Comparison of ENCODE assay signal across 8 cellular contexts in genomic region chr1:144461778-144462177, GRCh38. TPM values are rescaled to one million over a fixed set of nuclear protein-coding genes. Genes with fewer than 3 reads are reported as not detected.
DNase-seq lines count a peak whose midpoint lies in the region; ATAC-seq, FAIRE-seq and TF ChIP-seq lines count a peak whose summit lies in the region.
"Not testable (repeated sequence)": the region's sequence is repeated elsewhere in the genome, so short reads cannot be mapped to it uniquely, and the experiment has no call there.

No MANE protein-coding gene starts in this region.

- not testable (repeated sequence) for H4K20me1 ChIP-seq in BLaER1 treated with 17β-estradiol and CSF1 and Interleukin-3, amounts not matched to agents 10 nM and 100 nM; GM12878 (ENCODE audit: control insufficient read depth, insufficient read depth); HepG2 (ENCODE audit: insufficient read depth, low read length)

- H3K4me3 ChIP-seq in BLaER1 treated with 17β-estradiol and CSF1 and Interleukin-3, amounts not matched to agents 10 nM and 100 nM = peak overlapping the region; percentile 57 to 75 (median 66); a peak in 19 of 20 replicates
- H3K4me3 ChIP-seq in HUES64 (ENCODE audit: low read length) (peak overlapping the region; percentile 66), WERI-Rb-1 (ENCODE audit: low read depth, low read length) (peak overlapping the region; percentile 73), HepG2 (replicated peaks in 1 of 3; ENCODE audit: insufficient read depth in 1 of 3, low read depth in 2 of 3, low read length in 3 of 3) (peak overlapping the region in 2 of 3 experiments; percentile 67 to 68; a peak in 2 of 6 replicates), spleen (peak overlapping the region in 6 of 8 donors; percentile 60 to 76 (median 67))
- not testable (repeated sequence) for H3K4me3 ChIP-seq in GM12878

- not testable (repeated sequence) for TF ChIP-seq POLR2A in GM12878 (IDR thresholded peaks at IDR 0.05; ENCODE audit: low read depth, low read length); HepG2 (IDR thresholded peaks at IDR 0.05; ENCODE audit: insufficient read depth in 1 of 2, low read depth in 2 of 2, low read length in 2 of 2); spleen (IDR thresholded peaks at IDR 0.05)

- POLR2A ChIA-PET in GM12878 (lab: Charles Lee); HepG2 (lab: Yijun Ruan, JAX): not testable (repeated sequence)

- not testable (repeated sequence) for DNase-seq in WERI-Rb-1; GM12878 (ENCODE audit: low read depth, low spot score); HepG2 (ENCODE audit: low spot score); spleen

- not testable (repeated sequence) for FAIRE-seq in GM12878 (lab: Jason Lieb, UNC); HepG2 (lab: Jason Lieb, UNC)

- in situ Hi-C loops in GM12878 (cut with MboI); HepG2 (cut with HindIII; ENCODE audit: extremely low pct_ligation_motif_present, low pct_unique_long_range_greater_than_20kb): not testable (repeated sequence)

- H3K9me3 ChIP-seq in BLaER1 treated with 17β-estradiol and CSF1 and Interleukin-3, amounts not matched to agents 10 nM and 100 nM (replicated peaks in 1 of 11); HUES64 (ENCODE audit: insufficient read depth, low read depth, low read length); WERI-Rb-1 (ENCODE audit: severe bottlenecking); GM12878 (replicated peaks; ENCODE audit: control insufficient read depth, insufficient read depth, low read length); HepG2 (ENCODE audit: low read length); spleen: not testable (repeated sequence)

- ATAC-seq in GM19395 (IDR thresholded peaks at IDR 0.05; ENCODE audit: unreplicated experiment) = peak; percentile 22
- peak; percentile 24 for ATAC-seq in HG02759 (IDR thresholded peaks at IDR 0.05; ENCODE audit: unreplicated experiment)
- peak; percentile 22 for ATAC-seq in GM12878
- ATAC-seq in HepG2 = peak; percentile 44

- not testable (repeated sequence) for TF ChIP-seq CTCF in WERI-Rb-1 (IDR thresholded peaks at IDR 0.05; ENCODE audit: low read depth, low read length); GM12878 (IDR thresholded peaks at IDR 0.05 in 2 of 3, conservative IDR thresholded peaks at IDR 0.05 in 1 of 3; ENCODE audit: control insufficient read depth in 2 of 3, extremely low read depth in 1 of 3, insufficient read depth in 1 of 3, low read depth in 3 of 3, low read length in 3 of 3); HepG2 (CRISPR knock-in tag; IDR thresholded peaks at IDR 0.05); spleen (IDR thresholded peaks at IDR 0.05 in 8 of 11, conservative IDR thresholded peaks at IDR 0.05 in 3 of 11)

- RAD21 ChIA-PET in GM12878 (lab: Charles Lee; ENCODE audit: unreplicated experiment) = not testable (repeated sequence)

- not testable (repeated sequence) for TF ChIP-seq RAD21 in GM12878 (IDR thresholded peaks at IDR 0.05; ENCODE audit: insufficient read depth, low read depth, low read length); HepG2 (CRISPR knock-in tag; IDR thresholded peaks at IDR 0.05)

- no CpG with 5 or more reads among the region's 17 CpGs for WGBS in HUES64
- WGBS in GM12878 (ENCODE audit: insufficient coverage, insufficient replicate concordance, low lambda C conversion rate, missing lambda C conversion rate) = no CpG with 5 or more reads among the region's 17 CpGs
- no CpG with 5 or more reads among the region's 17 CpGs for WGBS in HepG2 (ENCODE audit: low lambda C conversion rate)
- WGBS in spleen, 5 donors = 0% methylated on average over 1 of the region's 17 CpGs; no CpG with 5 or more reads in 4 of the 5 donors

- BruUV-seq in GM12878 (replicated peaks; lab: Mats Ljungman, UMichigan); HepG2 (replicated peaks; lab: Mats Ljungman, UMichigan): not testable (repeated sequence)

- SMC1A ChIA-PET in GM12878 (lab: Charles Lee; ENCODE audit: uncharacterized antibody, unreplicated experiment) = not testable (repeated sequence)

- not testable (repeated sequence) for H3K9ac ChIP-seq in BLaER1 treated with 17β-estradiol and CSF1 and Interleukin-3, amounts not matched to agents 10 nM and 100 nM; HUES64 (ENCODE audit: low read depth, low read length); GM12878 (ENCODE audit: control insufficient read depth, insufficient read depth, low read length); HepG2 (ENCODE audit: insufficient read depth, low read depth, low read length)

- H3K27ac ChIP-seq in BLaER1 treated with 17β-estradiol and CSF1 and Interleukin-3, amounts not matched to agents 10 nM and 100 nM; HUES64 (ENCODE audit: low read depth, low read length); WERI-Rb-1; GM12878 (ENCODE audit: control insufficient read depth, insufficient read depth); HepG2 (ENCODE audit: extremely low read length, insufficient read depth, low read length): not testable (repeated sequence)
- H3K27ac ChIP-seq in spleen = peak overlapping the region in 4 of 8 donors; percentile 75 to 86 (median 82)

- CTCF ChIA-PET in GM12878 (lab: Yijun Ruan, JAX); HepG2 (lab: Yijun Ruan, JAX; ENCODE audit: low intra/inter-chr PET ratio, low total read pairs): not testable (repeated sequence)

- H2AFZ ChIP-seq in GM12878 (ENCODE audit: control insufficient read depth, low read depth, low read length); HepG2 (ENCODE audit: low read length): not testable (repeated sequence)

- not testable (repeated sequence) for H3K36me3 ChIP-seq in BLaER1 treated with 17β-estradiol and CSF1 and Interleukin-3, amounts not matched to agents 10 nM and 100 nM; HUES64 (ENCODE audit: insufficient read depth, low read length); WERI-Rb-1; GM12878 (ENCODE audit: control insufficient read depth in 2 of 2, insufficient read depth in 2 of 2, low read length in 1 of 2); HepG2 (replicated peaks in 1 of 2; ENCODE audit: control insufficient read depth in 1 of 2, insufficient read depth in 2 of 2, low read length in 2 of 2); spleen

- not testable (repeated sequence) for H3K4me2 ChIP-seq in BLaER1 treated with 17β-estradiol and CSF1 and Interleukin-3, amounts not matched to agents 10 nM and 100 nM; GM12878 (ENCODE audit: control insufficient read depth, insufficient read depth); HepG2 (ENCODE audit: low read depth, low read length)

- not testable (repeated sequence) for H3K79me2 ChIP-seq in GM12878 (ENCODE audit: control insufficient read depth, insufficient read depth, low read length); HepG2 (ENCODE audit: insufficient read depth, low read length)

- intact Hi-C loops in GM12878 (cut with micrococcal nuclease; ENCODE audit: unreplicated experiment); HepG2 (cut with micrococcal nuclease; ENCODE audit: unreplicated experiment); spleen (cut with DNase I; ENCODE audit: low total_unique reads): not testable (repeated sequence)

- not testable (repeated sequence) for H3K4me1 ChIP-seq in BLaER1 treated with 17β-estradiol and CSF1 and Interleukin-3, amounts not matched to agents 10 nM and 100 nM; HUES64 (ENCODE audit: insufficient read depth, low read length); GM12878 (ENCODE audit: control insufficient read depth, insufficient read depth, low read length); HepG2 (ENCODE audit: insufficient read depth, low read length); spleen

- TF ChIP-seq EP300 in GM12878 (IDR thresholded peaks at IDR 0.05; ENCODE audit: borderline replicate concordance in 1 of 2, control insufficient read depth in 1 of 2, low read depth in 2 of 2, low read length in 2 of 2); HepG2 (IDR thresholded peaks at IDR 0.05; ENCODE audit: low read depth in 2 of 2, low read length in 2 of 2); HepG2 (CRISPR knock-in tag; IDR thresholded peaks at IDR 0.05; ENCODE audit: borderline replicate concordance): not testable (repeated sequence)

- not testable (repeated sequence) for H3K27me3 ChIP-seq in BLaER1 treated with 17β-estradiol and CSF1 and Interleukin-3, amounts not matched to agents 10 nM and 100 nM; WERI-Rb-1 (ENCODE audit: insufficient read depth, low read depth, severe bottlenecking); GM12878 (replicated peaks in 1 of 2; ENCODE audit: control insufficient read depth in 2 of 2, insufficient read depth in 2 of 2, low read length in 1 of 2); HepG2 (ENCODE audit: control insufficient read depth in 1 of 2, insufficient read depth in 2 of 2, low read length in 2 of 2); spleen (replicated peaks in 1 of 7)
- H3K27me3 ChIP-seq in HUES64 (ENCODE audit: insufficient read depth, low read length) = peaks cover 18% of the 10 kb centered on the region

RNA-seq across cellular contexts. Expression of gene NBPF15, which starts 0.3 kb away (rescaled TPM):
- 11.3 TPM for polyA plus RNA-seq in HUES64 (2013, experiment 1 of 2)
- polyA plus RNA-seq in HUES64 (2013, experiment 2 of 2) = 15.8 TPM
- 67.6 and 69.0 TPM in 2 replicates for total RNA-seq in GM12878 (2013; cell fraction: nucleolus; rRNA removed)
- total RNA-seq in GM12878 (2014; rRNA removed) (16.7 and 18.4 TPM in 2 replicates), GM12878 (2014; rRNA removed; fragmentation: Illumina TruSeq; extraction: Trizol) (16.9 and 17.7 TPM in 2 replicates), GM12878 (2021) (18.7 and 24.0 TPM in 2 replicates), HepG2 (2016; rRNA removed; fragmentation: Illumina TruSeq; extraction: Trizol) (13.4 and 15.5 TPM in 2 replicates), spleen (10 to 100 TPM; 23.0 to 74.3 (median 43.1) TPM)
- polyA plus RNA-seq in GM12878 (2011; ENCODE audit: low read depth) = 12.3 TPM
- polyA plus RNA-seq in GM12878 (2011; rRNA removed) (35.1 and 36.9 TPM in 2 replicates), GM12878 (2014; fragmentation: Illumina TruSeq; extraction: Trizol) (20.1 and 35.5 TPM in 2 replicates), GM12878 (2014; fragmentation: Nextera tagmentation; extraction: Ambion mirVana) (1 to 10 TPM; 3.2 to 5.6 TPM), GM12878 (2014; rRNA removed) (21.7 and 28.6 TPM in 2 replicates), GM12878 (2016; fragmentation: Nextera tagmentation; extraction: Ambion mirVana) (10 to 100 TPM in 1 of 2 experiments, 1 to 10 TPM in 1; 9.9 to 10.1 TPM), HepG2 (2011; rRNA removed) (21.2 and 28.9 TPM in 2 replicates), spleen (10 to 100 TPM; 13.3 to 26.8 (median 19.8) TPM)
- polyA plus RNA-seq in GM12878 (2011; cell fraction: cytosol; rRNA removed) = 19.7 and 25.5 TPM in 2 replicates
- polyA plus RNA-seq in GM12878 (2011; cell fraction: nucleus; rRNA removed) = 92.5 and 96.3 TPM in 2 replicates
- polyA plus RNA-seq in GM12878 (2012) = 20.1 and 23.3 TPM in 2 replicates
- polyA minus RNA-seq in GM12878 (2011; rRNA and poly(A)+ RNA removed) = 29.2 and 39.1 TPM in 2 replicates
- 7.5 and 9.1 TPM in 2 replicates for polyA minus RNA-seq in GM12878 (2011; cell fraction: cytosol; rRNA and poly(A)+ RNA removed)
- 21.5 and 33.3 TPM in 2 replicates for polyA minus RNA-seq in GM12878 (2011; cell fraction: nucleus; rRNA and poly(A)+ RNA removed)
- 8.0 and 9.8 TPM in 2 replicates for total RNA-seq in HepG2 (2016; cell fraction: cytosol; rRNA removed; fragmentation: Illumina TruSeq; extraction: Trizol; ENCODE audit: low read depth)
- 12.3 and 15.5 TPM in 2 replicates for total RNA-seq in HepG2 (2016; cell fraction: insoluble cytoplasmic fraction; rRNA removed; fragmentation: Illumina TruSeq; extraction: Trizol)
- 11.1 and 12.9 TPM in 2 replicates for total RNA-seq in HepG2 (2016; cell fraction: membrane; rRNA removed; fragmentation: Illumina TruSeq; extraction: Trizol)
- total RNA-seq in HepG2 (2016; cell fraction: nucleus; rRNA removed; fragmentation: Illumina TruSeq; extraction: Trizol) = 17.5 and 20.2 TPM in 2 replicates
- polyA plus RNA-seq in HepG2 (2011; cell fraction: cytosol; rRNA removed) = 10.1 and 11.5 TPM in 2 replicates
- polyA plus RNA-seq in HepG2 (2011; cell fraction: nucleus; rRNA removed) = 51.2 and 54.7 TPM in 2 replicates
- polyA plus RNA-seq in HepG2 (2012) = 11.3 and 13.7 TPM in 2 replicates
- 1.7 and 1.8 TPM in 2 replicates for polyA plus RNA-seq in HepG2 (2016; cell fraction: cytosol; fragmentation: Illumina TruSeq; extraction: Trizol; ENCODE audit: low read depth)
- polyA plus RNA-seq in HepG2 (2016; cell fraction: insoluble cytoplasmic fraction; fragmentation: Illumina TruSeq; extraction: Trizol; ENCODE audit: low read depth) = 9.2 and 9.9 TPM in 2 replicates
- polyA plus RNA-seq in HepG2 (2016; cell fraction: membrane; fragmentation: Illumina TruSeq; extraction: Trizol; ENCODE audit: low read depth) = 4.9 and 6.3 TPM in 2 replicates
- 34.3 and 40.3 TPM in 2 replicates for polyA plus RNA-seq in HepG2 (2016; cell fraction: nucleus; fragmentation: Illumina TruSeq; extraction: Trizol; ENCODE audit: insufficient read depth, low read depth)
- 33.3 and 76.0 TPM in 2 replicates for polyA minus RNA-seq in HepG2 (2011; rRNA and poly(A)+ RNA removed; ENCODE audit: low replicate concordance)
- polyA minus RNA-seq in HepG2 (2011; cell fraction: cytosol; rRNA and poly(A)+ RNA removed) = 12.1 TPM in 2 replicates
- polyA minus RNA-seq in HepG2 (2011; cell fraction: nucleus; rRNA and poly(A)+ RNA removed) = 29.1 and 49.4 TPM in 2 replicates
